ENCODE assay signal across 9 cellular contexts in genomic region chrX:154727418-154728323, GRCh38. TPM values are rescaled to one million over a fixed set of nuclear protein-coding genes. Genes with fewer than 3 reads are reported as not detected.
DNase-seq lines count a peak whose midpoint lies in the region; ATAC-seq, FAIRE-seq and TF ChIP-seq lines count a peak whose summit lies in the region.
"Had no signal": no experiment of that assay in that cellular context is flagged by ENCODE, and none has a peak within 500 bp of the region (broad histone marks: within the 10 kb centered on the region; RNA-seq: fewer than 3 reads in every experiment).

No MANE protein-coding gene starts in this region.

- intact Hi-C loops in HepG2 (cut with micrococcal nuclease; ENCODE audit: unreplicated experiment), result no loop called here

- no TSS peak for BruUV-seq in HepG2 (replicated peaks; lab: Mats Ljungman, UMichigan)

- H3K27ac Mint-ChIP-seq in effector memory CD8-positive, alpha-beta T cell, result peak overlapping the region; percentile 96
- peak overlapping the region; percentile 33 for H3K27ac Mint-ChIP-seq in memory B cell

- peaks cover 5 to 24% (median 17%) of the 10 kb centered on the region in 4 donors for H3K4me1 ChIP-seq in liver (ENCODE audit: control insufficient read depth in 4 of 4, insufficient read depth in 4 of 4, low read length in 3 of 4)
- H3K4me1 ChIP-seq in HepG2 (ENCODE audit: insufficient read depth, low read length), result no peaks in the 10 kb centered on the region

- POLR2A ChIA-PET in HepG2 (lab: Yijun Ruan, JAX), result no interaction called here

- no peak for TF ChIP-seq POLR2A in HepG2 (IDR thresholded peaks at IDR 0.05; ENCODE audit: insufficient read depth in 1 of 2, low read depth in 2 of 2, low read length in 2 of 2)

- no peaks in the 10 kb centered on the region for H3K27me3 Mint-ChIP-seq in effector memory CD8-positive, alpha-beta T cell
- H3K27me3 Mint-ChIP-seq in memory B cell, result no peaks in the 10 kb centered on the region

- no peaks in the 10 kb centered on the region for H4K20me1 ChIP-seq in HepG2 (ENCODE audit: insufficient read depth, low read length)

- no peaks in the 10 kb centered on the region for H3K9me3 ChIP-seq in liver (ENCODE audit: control insufficient read depth in 4 of 4, low read length in 3 of 4)
- H3K9me3 ChIP-seq in HepG2 (ENCODE audit: low read length), result no peaks in the 10 kb centered on the region

- WGBS in liver, result 35% methylated on average over 6 of the region's 6 CpGs
- WGBS in HepG2 (ENCODE audit: low lambda C conversion rate), result 25% methylated on average over 6 of the region's 6 CpGs

- peaks cover 19% of the 10 kb centered on the region for H3K36me3 Mint-ChIP-seq in effector memory CD8-positive, alpha-beta T cell (ENCODE audit: insufficient read depth)
- H3K36me3 Mint-ChIP-seq in memory B cell, result peaks cover 4% of the 10 kb centered on the region

- TF ChIP-seq RAD21 in liver (IDR thresholded peaks at IDR 0.05) (no peak), HepG2 (CRISPR knock-in tag; IDR thresholded peaks at IDR 0.05) (no peak)

- no peaks in the 10 kb centered on the region for H3K9me3 Mint-ChIP-seq in effector memory CD8-positive, alpha-beta T cell
- H3K9me3 Mint-ChIP-seq in memory B cell, result no peaks in the 10 kb centered on the region

- CTCF ChIA-PET in HepG2 (lab: Yijun Ruan, JAX; ENCODE audit: low intra/inter-chr PET ratio, low total read pairs), result no interaction called here

- FAIRE-seq in HepG2 (lab: Jason Lieb, UNC), result no peak

- TF ChIP-seq EP300 in HepG2 (IDR thresholded peaks at IDR 0.05; ENCODE audit: low read depth in 2 of 2, low read length in 2 of 2) (no peak), HepG2 (CRISPR knock-in tag; IDR thresholded peaks at IDR 0.05; ENCODE audit: borderline replicate concordance) (no peak)

- H3K4me3 Mint-ChIP-seq in effector memory CD8-positive, alpha-beta T cell, result peak overlapping the region in 1 of 2 donors; percentile 55
- H3K4me3 Mint-ChIP-seq in memory B cell, result no peak overlapping the region

- H3K79me2 ChIP-seq in HepG2 (ENCODE audit: insufficient read depth, low read length), result no peaks in the 10 kb centered on the region

- no peak for DNase-seq in HepG2 (ENCODE audit: low spot score)
- no peak for DNase-seq in effector memory CD8-positive, alpha-beta T cell
- DNase-seq in memory B cell (ENCODE audit: low spot score in 2 of 2), result no peak
- no peak for DNase-seq in NCI-H82 (lab: John Stamatoyannopoulos, UW)
- DNase-seq in GM19238 (ENCODE audit: insufficient read length, low spot score), result no peak
- DNase-seq: activated T-cell treated with anti-CD3 and anti-CD28 coated beads for 4 hours had no signal

- in situ Hi-C loops in HepG2 (cut with HindIII; ENCODE audit: extremely low pct_ligation_motif_present, low pct_unique_long_range_greater_than_20kb), result no loop called here

- no peak overlapping the region for H3K4me2 ChIP-seq in HepG2 (ENCODE audit: low read depth, low read length)

- no peak overlapping the region for H2AFZ ChIP-seq in HepG2 (ENCODE audit: low read length)

- no peak overlapping the region for H3K9ac ChIP-seq in liver (ENCODE audit: low read depth in 1 of 2, low read length in 2 of 2)
- no peak overlapping the region for H3K9ac ChIP-seq in HepG2 (ENCODE audit: insufficient read depth, low read depth, low read length)

- H3K36me3 ChIP-seq in liver (ENCODE audit: control insufficient read depth in 4 of 4, insufficient read depth in 3 of 4, low read depth in 1 of 4, low read length in 3 of 4) (no peaks in the 10 kb centered on the region), HepG2 (replicated peaks in 1 of 2; ENCODE audit: control insufficient read depth in 1 of 2, insufficient read depth in 2 of 2, low read length in 2 of 2) (no peaks in the 10 kb centered on the region)

- no peak overlapping the region for H3K4me3 ChIP-seq in liver (ENCODE audit: low read depth in 1 of 3, low read length in 3 of 3)
- H3K4me3 ChIP-seq in HepG2 (replicated peaks in 1 of 3; ENCODE audit: insufficient read depth in 1 of 3, low read depth in 2 of 3, low read length in 3 of 3), result no peak overlapping the region

- no peak for TF ChIP-seq CTCF in liver (IDR thresholded peaks at IDR 0.05; ENCODE audit: low read depth, low read length, missing input control)
- TF ChIP-seq CTCF in HepG2 (CRISPR knock-in tag; IDR thresholded peaks at IDR 0.05), result no peak

- H3K27ac ChIP-seq in liver (ENCODE audit: low read depth in 1 of 2, low read length in 2 of 2) (peak overlapping the region; percentile 6 to 23), HepG2 (ENCODE audit: extremely low read length, insufficient read depth, low read length) (no peak overlapping the region)

- H3K27me3 ChIP-seq in liver (ENCODE audit: control insufficient read depth in 4 of 4, insufficient read depth in 4 of 4, low read length in 3 of 4), result no peaks in the 10 kb centered on the region
- H3K27me3 ChIP-seq in HepG2 (ENCODE audit: control insufficient read depth in 1 of 2, insufficient read depth in 2 of 2, low read length in 2 of 2), result no peaks in the 10 kb centered on the region

- ATAC-seq in HepG2 (no peak), memory B cell (ENCODE audit: low read depth) (no peak), HG02759 (IDR thresholded peaks at IDR 0.05; ENCODE audit: unreplicated experiment) (no peak), GM21528 (IDR thresholded peaks at IDR 0.05; ENCODE audit: low FRiP score, unreplicated experiment) (no peak)
- no peak for ATAC-seq in effector memory CD8-positive, alpha-beta T cell (replicated peaks)

- peaks cover 76 to 77% of the 10 kb centered on the region in 2 donors for H3K4me1 Mint-ChIP-seq in effector memory CD8-positive, alpha-beta T cell (ENCODE audit: low read depth in 2 of 2)
- peaks cover 35% of the 10 kb centered on the region for H3K4me1 Mint-ChIP-seq in memory B cell

TF ChIP-seq in liver, 16 proteins besides CTCF, POLR2A, EP300 and RAD21 (continues in another document):
- peak; percentile 20 for TF ChIP-seq SP1 (IDR thresholded peaks at IDR 0.05)
- TF ChIP-seq FOXA2 (IDR thresholded peaks at IDR 0.05), result no peak
- TF ChIP-seq RXRA (IDR thresholded peaks at IDR 0.05), result peak; percentile 59 to 75

TF ChIP-seq in HepG2, 621 proteins besides CTCF, POLR2A, EP300 and RAD21 (continues in another document):
- TF ChIP-seq ERF (CRISPR knock-in tag; IDR thresholded peaks at IDR 0.05) (no peak), HOXA7 (CRISPR knock-in tag; IDR thresholded peaks at IDR 0.05) (no peak), ZNF225 (CRISPR knock-in tag; IDR thresholded peaks at IDR 0.05) (no peak), ZNF12 (CRISPR knock-in tag; IDR thresholded peaks at IDR 0.05) (no peak), ZNF234 (CRISPR knock-in tag; conservative IDR thresholded peaks at IDR 0.05) (no peak), ZNF468 (CRISPR knock-in tag; IDR thresholded peaks at IDR 0.05) (no peak)

RNA-seq across cellular contexts. Expression of gene GAB3, which starts 23.2 kb away (rescaled TPM):
- total RNA-seq in liver (10 to 100 TPM in 1 of 2 donors, 1 to 10 TPM in 1; 2.5 to 10.4 TPM), HepG2 (2016; rRNA removed; fragmentation: Illumina TruSeq; extraction: Trizol) (not detected in 2 replicates)
- polyA plus RNA-seq in liver (under 1 TPM; 0.66 to 0.75 TPM), HepG2 (2011; rRNA removed) (0.01 TPM in 1 of 2 replicates, not detected in the other)
- not detected in 2 replicates for total RNA-seq in HepG2 (2016; cell fraction: cytosol; rRNA removed; fragmentation: Illumina TruSeq; extraction: Trizol; ENCODE audit: low read depth)
- total RNA-seq in HepG2 (2016; cell fraction: insoluble cytoplasmic fraction; rRNA removed; fragmentation: Illumina TruSeq; extraction: Trizol), result not detected in 2 replicates
- total RNA-seq in HepG2 (2016; cell fraction: membrane; rRNA removed; fragmentation: Illumina TruSeq; extraction: Trizol), result not detected in 2 replicates
- not detected in 2 replicates for total RNA-seq in HepG2 (2016; cell fraction: nucleus; rRNA removed; fragmentation: Illumina TruSeq; extraction: Trizol)
- polyA plus RNA-seq in HepG2 (2011; cell fraction: cytosol; rRNA removed), result not detected in 2 replicates
- not detected in 2 replicates for polyA plus RNA-seq in HepG2 (2011; cell fraction: nucleus; rRNA removed)
- polyA plus RNA-seq in HepG2 (2012), result not detected in 2 replicates
- polyA plus RNA-seq in HepG2 (2016; cell fraction: cytosol; fragmentation: Illumina TruSeq; extraction: Trizol; ENCODE audit: low read depth), result not detected in 2 replicates
- not detected in 2 replicates for polyA plus RNA-seq in HepG2 (2016; cell fraction: insoluble cytoplasmic fraction; fragmentation: Illumina TruSeq; extraction: Trizol; ENCODE audit: low read depth)
- not detected in 2 replicates for polyA plus RNA-seq in HepG2 (2016; cell fraction: membrane; fragmentation: Illumina TruSeq; extraction: Trizol; ENCODE audit: low read depth)
- not detected in 2 replicates for polyA plus RNA-seq in HepG2 (2016; cell fraction: nucleus; fragmentation: Illumina TruSeq; extraction: Trizol; ENCODE audit: insufficient read depth, low read depth)
- polyA minus RNA-seq in HepG2 (2011; rRNA and poly(A)+ RNA removed; ENCODE audit: low replicate concordance), result 0.21 TPM in 1 of 2 replicates, not detected in the other
- not detected in 2 replicates for polyA minus RNA-seq in HepG2 (2011; cell fraction: cytosol; rRNA and poly(A)+ RNA removed)
- polyA minus RNA-seq in HepG2 (2011; cell fraction: nucleus; rRNA and poly(A)+ RNA removed), result not detected in 2 replicates

RNA-seq across cellular contexts. Expression of gene DKC1, which starts 35.0 kb away (rescaled TPM):
- total RNA-seq in liver, result 10 to 100 TPM; 18.7 to 21.9 TPM
- 10 to 100 TPM; 14.0 to 14.3 TPM for polyA plus RNA-seq in liver
- total RNA-seq in HepG2 (2016; rRNA removed; fragmentation: Illumina TruSeq; extraction: Trizol), result 102 and 150 TPM in 2 replicates
- total RNA-seq in HepG2 (2016; cell fraction: cytosol; rRNA removed; fragmentation: Illumina TruSeq; extraction: Trizol; ENCODE audit: low read depth), result 22.8 and 23.0 TPM in 2 replicates
- total RNA-seq in HepG2 (2016; cell fraction: insoluble cytoplasmic fraction; rRNA removed; fragmentation: Illumina TruSeq; extraction: Trizol), result 102 and 151 TPM in 2 replicates
- 30.2 and 37.3 TPM in 2 replicates for total RNA-seq in HepG2 (2016; cell fraction: membrane; rRNA removed; fragmentation: Illumina TruSeq; extraction: Trizol)
- total RNA-seq in HepG2 (2016; cell fraction: nucleus; rRNA removed; fragmentation: Illumina TruSeq; extraction: Trizol), result 62.0 and 64.5 TPM in 2 replicates
- polyA plus RNA-seq in HepG2 (2011; rRNA removed), result 45.4 and 61.6 TPM in 2 replicates
- polyA plus RNA-seq in HepG2 (2011; cell fraction: cytosol; rRNA removed), result 42.0 and 60.1 TPM in 2 replicates
- 42.2 and 51.5 TPM in 2 replicates for polyA plus RNA-seq in HepG2 (2011; cell fraction: nucleus; rRNA removed)
- 78.2 and 80.7 TPM in 2 replicates for polyA plus RNA-seq in HepG2 (2012)
- 10.7 and 11.1 TPM in 2 replicates for polyA plus RNA-seq in HepG2 (2016; cell fraction: cytosol; fragmentation: Illumina TruSeq; extraction: Trizol; ENCODE audit: low read depth)
- 172 and 182 TPM in 2 replicates for polyA plus RNA-seq in HepG2 (2016; cell fraction: insoluble cytoplasmic fraction; fragmentation: Illumina TruSeq; extraction: Trizol; ENCODE audit: low read depth)
- 20.1 and 22.3 TPM in 2 replicates for polyA plus RNA-seq in HepG2 (2016; cell fraction: membrane; fragmentation: Illumina TruSeq; extraction: Trizol; ENCODE audit: low read depth)
- 93.0 and 104 TPM in 2 replicates for polyA plus RNA-seq in HepG2 (2016; cell fraction: nucleus; fragmentation: Illumina TruSeq; extraction: Trizol; ENCODE audit: insufficient read depth, low read depth)
- polyA minus RNA-seq in HepG2 (2011; rRNA and poly(A)+ RNA removed; ENCODE audit: low replicate concordance), result 31.1 and 142 TPM in 2 replicates
- polyA minus RNA-seq in HepG2 (2011; cell fraction: cytosol; rRNA and poly(A)+ RNA removed), result 26.4 and 28.8 TPM in 2 replicates
- 83.4 and 85.1 TPM in 2 replicates for polyA minus RNA-seq in HepG2 (2011; cell fraction: nucleus; rRNA and poly(A)+ RNA removed)
